In genomic region chr3:47265725-47266480, GRCh38 we compare ENCODE assay signal across 8 cellular contexts.
"Had no signal": no experiment of that assay in that cellular context is flagged by ENCODE, and none has a peak within 500 bp of the region (broad histone marks: within the 10 kb centered on the region; RNA-seq: fewer than 3 reads in every experiment).

No MANE protein-coding gene starts in this region.

- DNase-seq: nephron progenitor cell, T-helper 9 cell had no signal

- H3K9me3 ChIP-seq: left lung, uterus had no signal

- H3K27ac Mint-ChIP-seq: activated naive CD4-positive, alpha-beta T cell treated with anti-CD3 and anti-CD28 coated beads for 36 hours; nephron progenitor cell; progenitor cell of endocrine pancreas had no signal

- H3K4me2 ChIP-seq: hepatocyte had no signal

- H3K36me3 ChIP-seq: left lung, uterus had no signal

- H3K79me2 ChIP-seq: hepatocyte had no signal

- H3K4me1 Mint-ChIP-seq: nephron progenitor cell had no signal

- H3K9me3 Mint-ChIP-seq: activated naive CD4-positive, alpha-beta T cell treated with anti-CD3 and anti-CD28 coated beads for 36 hours; nephron progenitor cell had no signal

- H3K27ac ChIP-seq: hepatocyte, left lung, uterus had no signal

- H3K27me3 ChIP-seq: dorsolateral prefrontal cortex, hepatocyte, left lung, uterus had no signal

- H3K4me3 ChIP-seq: dorsolateral prefrontal cortex, hepatocyte, left lung, uterus had no signal

- H3K4me1 ChIP-seq: uterus had no signal

- H3K4me3 Mint-ChIP-seq: activated naive CD4-positive, alpha-beta T cell treated with anti-CD3 and anti-CD28 coated beads for 36 hours; nephron progenitor cell had no signal

- H2AFZ ChIP-seq: hepatocyte had no signal

- H3K27me3 Mint-ChIP-seq: progenitor cell of endocrine pancreas had no signal
